ENCODE assay signal across 8 cellular contexts in genomic region chr21:42593007-42593814, GRCh38.
DNase-seq lines count a peak whose midpoint lies in the region; ATAC-seq and TF ChIP-seq lines count a peak whose summit lies in the region.

No MANE protein-coding gene starts in this region.

- peaks cover 8 to 14% of the 10 kb centered on the region in 2 donors for H3K27me3 Mint-ChIP-seq in natural killer cell (ENCODE audit: low read depth in 2 of 2)
- peaks cover 55% of the 10 kb centered on the region for H3K27me3 Mint-ChIP-seq in stimulated activated memory B cell treated with anti-CD40 and anti-IgM and Interleukin-4, amounts not matched to agents 10 μg/mL and 1 μg/mL and 100 μg/mL, for 72 hours

- CTCF ChIA-PET in HEK293T (lab: Yijun Ruan, JAX), result interaction anchor here (0.6 to 1.3 kb wide), 7 partner anchors 11 to 384 kb away, joined by 3 to 5 read pairs (median 3); no protein-coding TSS in a partner anchor

- intact Hi-C loops in esophagus squamous epithelium (cut with DNase I), result loop anchor here (5.0 kb wide), 1 partner anchor 224 kb away; no protein-coding TSS in a partner anchor
- intact Hi-C loops in natural killer cell (cut with micrococcal nuclease), result loop anchor here (2.0 kb wide), 1 partner anchor 226 kb away; no protein-coding TSS in a partner anchor

- no peak overlapping the region for H3K4me3 Mint-ChIP-seq in natural killer cell
- no peak overlapping the region for H3K4me3 Mint-ChIP-seq in stimulated activated memory B cell treated with anti-CD40 and anti-IgM and Interleukin-4, amounts not matched to agents 10 μg/mL and 1 μg/mL and 100 μg/mL, for 72 hours

- H3K9me3 ChIP-seq in BE2C (no peaks in the 10 kb centered on the region), esophagus squamous epithelium (no peaks in the 10 kb centered on the region)

- H3K4me1 Mint-ChIP-seq in natural killer cell, result peaks cover 0 to 5% of the 10 kb centered on the region in 2 donors
- peaks cover 22% of the 10 kb centered on the region for H3K4me1 Mint-ChIP-seq in stimulated activated memory B cell treated with anti-CD40 and anti-IgM and Interleukin-4, amounts not matched to agents 10 μg/mL and 1 μg/mL and 100 μg/mL, for 72 hours

- H3K4me1 ChIP-seq in BE2C, result no peaks in the 10 kb centered on the region
- peaks cover 6 to 10% (median 7%) of the 10 kb centered on the region in 3 donors for H3K4me1 ChIP-seq in esophagus squamous epithelium

- 10 to 14% methylated on average over 2 to 11 of the region's 33 CpGs for WGBS in esophagus squamous epithelium, 2 donors

- H3K27ac Mint-ChIP-seq in natural killer cell, result no peak overlapping the region
- H3K27ac Mint-ChIP-seq in stimulated activated memory B cell treated with anti-CD40 and anti-IgM and Interleukin-4, amounts not matched to agents 10 μg/mL and 1 μg/mL and 100 μg/mL, for 72 hours, result no peak overlapping the region

- peak; percentile 65 to 85 (median 82) for ATAC-seq in natural killer cell
- ATAC-seq in stimulated activated memory B cell treated with anti-CD40 and anti-IgM and Interleukin-4, amounts not matched to agents 10 μg/mL and 1 μg/mL and 100 μg/mL, for 72 hours, result peak; percentile 86

- H3K4me3 ChIP-seq in BE2C (ENCODE audit: low read depth, low read length) (peak overlapping the region; percentile 19; the same call in 1 of the 2 replicates), esophagus squamous epithelium (peak overlapping the region in 2 of 4 donors; percentile 8 to 47)

- TF ChIP-seq CTCF in BE2C (IDR thresholded peaks at IDR 0.05; ENCODE audit: low read depth, low read length) (peak; percentile 79), esophagus squamous epithelium (IDR thresholded peaks at IDR 0.05) (peak; percentile 35 to 79 (median 68)), natural killer cell (IDR thresholded peaks at IDR 0.05) (peak; percentile 70)

- H3K36me3 Mint-ChIP-seq in natural killer cell, result no peaks in the 10 kb centered on the region
- H3K36me3 Mint-ChIP-seq in stimulated activated memory B cell treated with anti-CD40 and anti-IgM and Interleukin-4, amounts not matched to agents 10 μg/mL and 1 μg/mL and 100 μg/mL, for 72 hours, result no peaks in the 10 kb centered on the region

- H3K27ac ChIP-seq in esophagus squamous epithelium, result no peak overlapping the region

- POLR2A ChIA-PET in HEK293T (lab: Yijun Ruan, JAX), result interaction anchor here (1.9 kb wide), 1 partner anchor 300 kb away, joined by 5 read pairs; the partner anchor contains the start of gene NDUFV3

- peak; percentile 87 for DNase-seq in BE2C
- DNase-seq in HEK293T (ENCODE audit: extremely low spot score), result peak; percentile 92
- peak; percentile 39 for DNase-seq in NOMO-1 treated with DMSO at 0.1 percent for 48 hours (lab: John Stamatoyannopoulos, UW; ENCODE audit: unreplicated experiment)
- peak; percentile 59 for DNase-seq in activated T-cell treated with anti-CD3 and anti-CD28 coated beads for 1 hour (ENCODE audit: low read depth)
- DNase-seq in esophagus squamous epithelium (lab: John Stamatoyannopoulos, UW), result no peak
- peak; percentile 49 for DNase-seq in natural killer cell
- no peak for DNase-seq in MV-4-11 (lab: John Stamatoyannopoulos, UW)

- no peak for TF ChIP-seq POLR2A in esophagus squamous epithelium (IDR thresholded peaks at IDR 0.05)

- no peaks in the 10 kb centered on the region for H3K9me3 Mint-ChIP-seq in natural killer cell
- no peaks in the 10 kb centered on the region for H3K9me3 Mint-ChIP-seq in stimulated activated memory B cell treated with anti-CD40 and anti-IgM and Interleukin-4, amounts not matched to agents 10 μg/mL and 1 μg/mL and 100 μg/mL, for 72 hours

- H3K27me3 ChIP-seq in BE2C (no peaks in the 10 kb centered on the region), esophagus squamous epithelium (peaks cover 0 to 16% (median 0%) of the 10 kb centered on the region in 4 donors)

- no peaks in the 10 kb centered on the region for H3K36me3 ChIP-seq in BE2C
- H3K36me3 ChIP-seq in esophagus squamous epithelium, result no peaks in the 10 kb centered on the region

TF ChIP-seq in HEK293T, 16 proteins besides CTCF, POLR2A, EP300 and RAD21:
- TF ChIP-seq FOXA1 (IDR thresholded peaks at IDR 0.05) (no peak), CTBP1 (IDR thresholded peaks at IDR 0.05; ENCODE audit: borderline replicate concordance) (no peak), PKNOX1 (IDR thresholded peaks at IDR 0.05) (no peak), ARNT (IDR thresholded peaks at IDR 0.05) (no peak), BHLHE40 (IDR thresholded peaks at IDR 0.05; ENCODE audit: borderline replicate concordance) (no peak), NFRKB (IDR thresholded peaks at IDR 0.05) (no peak), ELF4 (IDR thresholded peaks at IDR 0.05) (no peak), FOXM1 (IDR thresholded peaks at IDR 0.05; ENCODE audit: borderline replicate concordance) (no peak), ZNF384 (IDR thresholded peaks at IDR 0.05) (no peak), LEF1 (IDR thresholded peaks at IDR 0.05; ENCODE audit: borderline replicate concordance) (no peak), TARDBP (IDR thresholded peaks at IDR 0.05) (no peak), FOXK2 (IDR thresholded peaks at IDR 0.05) (no peak), SP1 (IDR thresholded peaks at IDR 0.05) (no peak)

Comparison
In these comparisons a context has a peak if more than half of its experiments do, and no peak if none do; other contexts are left out.
1. DNase-seq: peak in BE2C (single experiment), HEK293T (single experiment), NOMO-1 treated with DMSO at 0.1 percent for 48 hours (single experiment), activated T-cell treated with anti-CD3 and anti-CD28 coated beads for 1 hour (single experiment) and natural killer cell (single experiment); none in esophagus squamous epithelium (single experiment) and MV-4-11 (single experiment).
2. Peak in every context shown above with its lines, with median percentiles within 50 percentile points of each other: CTCF ChIP-seq.